ENCODE assay signal across 18 cellular contexts in the genomic region with DNA sequence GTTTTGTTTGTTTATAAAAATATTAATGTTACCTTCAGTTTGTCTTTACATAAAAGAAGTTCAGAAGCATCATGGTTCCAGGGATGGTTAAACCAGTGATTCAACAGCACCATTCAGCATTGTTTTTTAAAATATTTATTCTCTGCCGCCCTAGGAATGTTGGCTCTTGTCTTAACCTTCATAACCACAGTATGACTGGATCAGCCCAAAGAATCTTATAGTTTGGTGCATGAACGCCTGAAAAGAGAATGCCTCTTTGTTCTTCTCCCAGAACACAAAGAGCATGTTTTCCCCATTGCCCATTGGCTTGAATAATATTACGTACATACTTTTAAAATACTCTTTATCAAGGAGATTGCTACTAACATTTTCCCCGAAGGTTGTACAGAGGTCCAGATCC.
A peak's percentile ranks its signal among the peaks of the same experiment; 100 is the strongest.
DNase-seq lines count a peak whose midpoint lies in the region; ATAC-seq and TF ChIP-seq lines count a peak whose summit lies in the region.
"Had no signal": no experiment of that assay in that cellular context is flagged by ENCODE, and none has a peak within 500 bp of the region (broad histone marks: within the 10 kb centered on the region; RNA-seq: fewer than 3 reads in every experiment).

No MANE protein-coding gene starts in this region.

- no peaks in the 10 kb centered on the region for H4K20me1 ChIP-seq in smooth muscle cell (ENCODE audit: low read depth)

- H3K36me3 ChIP-seq in smooth muscle cell (ENCODE audit: low read depth) = no peaks in the 10 kb centered on the region

- no peak overlapping the region for H3K9ac ChIP-seq in smooth muscle cell (ENCODE audit: low read depth)
- H3K9ac ChIP-seq: SK-N-SH had no signal

- no peaks in the 10 kb centered on the region for H3K27me3 Mint-ChIP-seq in T-helper 17 cell
- H3K27me3 Mint-ChIP-seq: CD4-positive, CD25-positive, alpha-beta regulatory T cell had no signal

- H3K27ac Mint-ChIP-seq in T-helper 17 cell = no peak overlapping the region
- H3K27ac Mint-ChIP-seq: CD4-positive, CD25-positive, alpha-beta regulatory T cell had no signal

- H3K4me1 ChIP-seq in smooth muscle cell (ENCODE audit: low read depth) = peaks cover 8% of the 10 kb centered on the region

- in situ Hi-C loops in astrocyte of the cerebellum (cut with HindIII; ENCODE audit: low sequenced_read_pairs) = no loop called here

- H3K9me3 ChIP-seq in smooth muscle cell (replicated peaks; ENCODE audit: low read depth) (no peaks in the 10 kb centered on the region), T-helper 17 cell (ENCODE audit: control insufficient read depth, low read length, poor library complexity, severe bottlenecking) (no peaks in the 10 kb centered on the region)
- H3K9me3 ChIP-seq: SK-N-SH had no signal

- DNase-seq in HT1080 (ENCODE audit: low read depth) = peak; percentile 75
- DNase-seq in astrocyte of the cerebellum (ENCODE audit: low read depth) = peak; percentile 75
- peak; percentile 18 for DNase-seq in kidney glomerular epithelial cell (lab: John Stamatoyannopoulos, UW)
- DNase-seq in smooth muscle cell (lab: John Stamatoyannopoulos, UW; ENCODE audit: unreplicated experiment) = no peak
- no peak for DNase-seq in stimulated activated CD4-positive, alpha-beta T cell treated with anti-CD3 and anti-CD28 coated beads, Interleukin-4, amount 100 ng/mL, for 24 hours
- DNase-seq in DMS 273 treated with DMSO at 0.1 percent for 48 hours (lab: John Stamatoyannopoulos, UW) = no peak
- DNase-seq in GM03348 (ENCODE audit: low spot score) = no peak
- DNase-seq in T-helper 17 cell = no peak
- DNase-seq: ACHN; CD4-positive, CD25-positive, alpha-beta regulatory T cell; DMS79; NCI-H1436; NCI-H2029 treated with DMSO at 0.1 percent for 48 hours; NCI-H510A treated with DMSO at 0.1 percent for 48 hours; NCI-H82; SK-N-SH had no signal

- peak overlapping the region; percentile 11 for H3K27ac ChIP-seq in smooth muscle cell (ENCODE audit: low read depth)

- H3K4me3 Mint-ChIP-seq in T-helper 17 cell = no peak overlapping the region
- H3K4me3 Mint-ChIP-seq: CD4-positive, CD25-positive, alpha-beta regulatory T cell had no signal

- peak overlapping the region; percentile 63 for H2AFZ ChIP-seq in smooth muscle cell (ENCODE audit: low read depth)

- ATAC-seq in T-helper 17 cell = no peak
- ATAC-seq: GM12878, K562 had no signal

- H3K4me2 ChIP-seq in smooth muscle cell = no peak overlapping the region
- H3K4me2 ChIP-seq: SK-N-SH had no signal

- H3K27me3 ChIP-seq in smooth muscle cell (ENCODE audit: low read depth) = no peaks in the 10 kb centered on the region

- H3K4me1 Mint-ChIP-seq in T-helper 17 cell = no peaks in the 10 kb centered on the region
- H3K4me1 Mint-ChIP-seq: CD4-positive, CD25-positive, alpha-beta regulatory T cell had no signal

- H3F3A ChIP-seq in smooth muscle cell (ENCODE audit: low read depth) = no peaks in the 10 kb centered on the region

- no peaks in the 10 kb centered on the region for H3K79me2 ChIP-seq in smooth muscle cell (ENCODE audit: low read depth)

- WGBS in smooth muscle cell (ENCODE audit: low lambda C conversion rate) = 67% methylated on average over 4 of the region's 4 CpGs

- H3K36me3 Mint-ChIP-seq in T-helper 17 cell (ENCODE audit: low read depth) = no peaks in the 10 kb centered on the region
- H3K36me3 Mint-ChIP-seq: CD4-positive, CD25-positive, alpha-beta regulatory T cell had no signal

- H3K4me3 ChIP-seq in astrocyte of the cerebellum (ENCODE audit: low read depth, low read length) (no peak overlapping the region), smooth muscle cell (no peak overlapping the region)
- H3K4me3 ChIP-seq: GM12878, K562 had no signal

- TF ChIP-seq CTCF in astrocyte of the cerebellum (IDR thresholded peaks at IDR 0.05; ENCODE audit: low read depth, low read length, missing control alignments) = no peak
- TF ChIP-seq CTCF in smooth muscle cell (IDR thresholded peaks at IDR 0.05; ENCODE audit: borderline replicate concordance, insufficient read depth, poor library complexity, severe bottlenecking) = no peak

Comparison
In these comparisons a context has a peak if more than half of its experiments do, and no peak if none do; other contexts are left out.
1. DNase-seq: peak in HT1080 (single experiment), astrocyte of the cerebellum (single experiment) and kidney glomerular epithelial cell (single experiment); none in smooth muscle cell (single experiment), stimulated activated CD4-positive, alpha-beta T cell treated with anti-CD3 and anti-CD28 coated beads, Interleukin-4, amount 100 ng/mL, for 24 hours (single experiment), DMS 273 treated with DMSO at 0.1 percent for 48 hours (single experiment), GM03348 (single experiment) and T-helper 17 cell (0 of 3).